In genomic region chr1:108745980-108746381, GRCh38 we compare ENCODE assay signal across 8 cellular contexts. TPM values are rescaled to one million over a fixed set of nuclear protein-coding genes. Genes with fewer than 3 reads are reported as not detected.
DNase-seq lines count a peak whose midpoint lies in the region; ATAC-seq and TF ChIP-seq lines count a peak whose summit lies in the region.

No MANE protein-coding gene starts in this region.

- H3K4me3 Mint-ChIP-seq in MCF 10A (ENCODE audit: unreplicated experiment), result peak overlapping the region; percentile 92

- H3K27ac Mint-ChIP-seq in MCF 10A (ENCODE audit: low read depth, unreplicated experiment), result peak overlapping the region; percentile 98

- no peaks in the 10 kb centered on the region for H3K9me3 ChIP-seq in heart left ventricle
- H3K9me3 ChIP-seq in muscle layer of duodenum (ENCODE audit: control insufficient read depth in 1 of 2, low read length in 2 of 2), result no peaks in the 10 kb centered on the region
- H3K9me3 ChIP-seq in upper lobe of left lung, result no peaks in the 10 kb centered on the region

- BruUV-seq in MCF 10A (replicated peaks; lab: Mats Ljungman, UMichigan), result no TSS peak

- peaks cover 11% of the 10 kb centered on the region for H3K36me3 Mint-ChIP-seq in MCF 10A (ENCODE audit: insufficient read depth, unreplicated experiment)

- WGBS in heart left ventricle, 4 donors, result 40 to 46% (median 44%) methylated on average over 3 of the region's 3 CpGs
- WGBS in upper lobe of left lung, 2 donors, result 44 to 48% methylated on average over 3 of the region's 3 CpGs

- peaks cover 12% of the 10 kb centered on the region for H3K4me1 Mint-ChIP-seq in MCF 10A (ENCODE audit: insufficient read depth, unreplicated experiment)

- TF ChIP-seq CTCF in heart left ventricle (IDR thresholded peaks at IDR 0.05), result no peak
- TF ChIP-seq CTCF in MCF 10A (IDR thresholded peaks at IDR 0.05; ENCODE audit: unreplicated experiment), result no peak
- TF ChIP-seq CTCF in upper lobe of left lung (IDR thresholded peaks at IDR 0.05), result no peak

- TF ChIP-seq EP300 in upper lobe of left lung (IDR thresholded peaks at IDR 0.05), result no peak

- H3K27me3 ChIP-seq in heart left ventricle (no peaks in the 10 kb centered on the region), muscle layer of duodenum (ENCODE audit: low read depth, low read length) (no peaks in the 10 kb centered on the region), upper lobe of left lung (no peaks in the 10 kb centered on the region)

- CTCF ChIA-PET in MCF 10A (lab: Yijun Ruan, JAX), result interaction anchor here (0.7 to 1.9 kb wide), 5 partner anchors 39 to 52 kb away, joined by 3 to 9 read pairs (median 3); no protein-coding TSS in a partner anchor

- H3K9me3 Mint-ChIP-seq in MCF 10A (ENCODE audit: unreplicated experiment), result no peaks in the 10 kb centered on the region

- no peak for TF ChIP-seq POLR2A in heart left ventricle (IDR thresholded peaks at IDR 0.05)
- no peak for TF ChIP-seq POLR2A in upper lobe of left lung (IDR thresholded peaks at IDR 0.05)

- ATAC-seq in heart left ventricle, result no peak
- ATAC-seq in Right ventricle myocardium superior (ENCODE audit: poor library complexity), result no peak
- ATAC-seq in upper lobe of left lung (ENCODE audit: low FRiP score in 2 of 2), result no peak
- ATAC-seq in GM19023 (IDR thresholded peaks at IDR 0.05; ENCODE audit: unreplicated experiment), result no peak
- no peak for ATAC-seq in GM21717 (IDR thresholded peaks at IDR 0.05; ENCODE audit: unreplicated experiment)

- intact Hi-C loops in heart left ventricle (cut with DNase I), result loop anchor here in 6 of 10 donors (1.0 to 10.0 kb wide), 6 partner anchors 51 to 131 kb away; partner anchors contain the start of genes PRPF38B (in 6 of the 6), HENMT1 (in 2 of the 6) and GPSM2 (in 1 of the 6)
- intact Hi-C loops in Right ventricle myocardium superior (cut with DNase I), result loop anchor here (10.0 kb wide), 1 partner anchor 51 kb away; the partner anchor contains the start of gene PRPF38B
- intact Hi-C loops in MCF 10A (cut with micrococcal nuclease), result loop anchor here (1.0 to 5.0 kb wide), 7 partner anchors 25 to 233 kb away; partner anchors contain the start of gene PRPF38B

- H3K27ac ChIP-seq in heart left ventricle (peak overlapping the region in 11 of 12 donors; percentile 84 to 99 (median 98)), muscle layer of duodenum (ENCODE audit: low read length) (peak overlapping the region; percentile 64), upper lobe of left lung (peak overlapping the region; percentile 98 to 100 (median 100))

- peaks cover 0 to 23% (median 12%) of the 10 kb centered on the region in 12 donors for H3K4me1 ChIP-seq in heart left ventricle
- H3K4me1 ChIP-seq in muscle layer of duodenum (ENCODE audit: control insufficient read depth in 1 of 2, insufficient read depth in 2 of 2, low read length in 2 of 2), result peaks cover 5 to 25% of the 10 kb centered on the region in 2 donors
- H3K4me1 ChIP-seq in upper lobe of left lung, result peaks cover 15 to 24% (median 19%) of the 10 kb centered on the region in 4 donors

- peaks cover 0 to 5% (median 0%) of the 10 kb centered on the region in 9 donors for H3K36me3 ChIP-seq in heart left ventricle
- peaks cover 0 to 6% of the 10 kb centered on the region in 2 donors for H3K36me3 ChIP-seq in muscle layer of duodenum (ENCODE audit: control insufficient read depth in 1 of 2, insufficient read depth in 2 of 2, low read length in 2 of 2)
- H3K36me3 ChIP-seq in upper lobe of left lung, result no peaks in the 10 kb centered on the region

- POLR2A ChIA-PET in MCF 10A (lab: Yijun Ruan, JAX), result interaction anchor here (0.7 to 2.5 kb wide), 3 partner anchors 10 to 54 kb away, joined by 4 to 15 read pairs (median 11); partner anchors contain the start of gene PRPF38B

- H3K4me3 ChIP-seq in heart left ventricle (peak overlapping the region in 9 of 12 donors; percentile 60 to 93 (median 85)), muscle layer of duodenum (ENCODE audit: low read depth in 1 of 2, low read length in 2 of 2) (peak overlapping the region in 1 of 2 donors; percentile 85), upper lobe of left lung (peak overlapping the region in 1 of 4 donors; percentile 91)

- H3K27me3 Mint-ChIP-seq in MCF 10A (ENCODE audit: insufficient read depth, unreplicated experiment), result no peaks in the 10 kb centered on the region

- DNase-seq in heart left ventricle (no peak), Right ventricle myocardium superior (no peak), MCF 10A (ENCODE audit: unreplicated experiment) (no peak), upper lobe of left lung (no peak), NCI-H1092 (lab: John Stamatoyannopoulos, UW) (no peak)

RNA-seq across cellular contexts. Expression of gene STXBP3, which starts 0.5 kb away (rescaled TPM):
- total RNA-seq in heart left ventricle (10 to 100 TPM; 22.4 to 42.7 (median 26.1) TPM), Right ventricle myocardium superior (23.0 TPM), MCF 10A (2022) (47.4 and 58.4 TPM in 2 replicates), upper lobe of left lung (10 to 100 TPM; 41.8 to 84.1 (median 55.8) TPM)
- polyA plus RNA-seq in heart left ventricle, result 10 to 100 TPM; 19.2 to 28.8 TPM

RNA-seq across cellular contexts. Expression of gene FNDC7, which starts 33.3 kb away (rescaled TPM):
- total RNA-seq in heart left ventricle (under 1 TPM in 1 of 9 donors, not detected in 8; 0.08 TPM), Right ventricle myocardium superior (not detected), MCF 10A (2022) (not detected in 2 replicates), upper lobe of left lung (1 to 10 TPM in 1 of 6 donors, not detected in 5; 2.1 TPM)
- not detected for polyA plus RNA-seq in heart left ventricle

RNA-seq across cellular contexts. Expression of gene PRPF38B, which starts 53.9 kb away (rescaled TPM):
- total RNA-seq in heart left ventricle, result 10 to 100 TPM in 7 of 9 donors, 1 to 10 TPM in 2; 7.7 to 18.2 (median 13.5) TPM
- 10 to 100 TPM; 19.5 to 22.6 TPM for polyA plus RNA-seq in heart left ventricle
- 16.9 TPM for total RNA-seq in Right ventricle myocardium superior
- 65.1 and 65.3 TPM in 2 replicates for total RNA-seq in MCF 10A (2022)
- total RNA-seq in upper lobe of left lung, result 10 to 100 TPM; 28.9 to 81.7 (median 35.5) TPM
